In genomic region chr15:43285609-43286037, GRCh38 we compare ENCODE assay signal across 8 cellular contexts.
A peak's percentile ranks its signal among the peaks of the same experiment; 100 is the strongest.
DNase-seq lines count a peak whose midpoint lies in the region; ATAC-seq, FAIRE-seq and TF ChIP-seq lines count a peak whose summit lies in the region.

No MANE protein-coding gene starts in this region.

- CTCF ChIA-PET in AG04449 (lab: Yijun Ruan, JAX): interaction anchor here (0.7 to 11.0 kb wide), 50 partner anchors 10 to 927 kb away, joined by 3 to 434 read pairs (median 5); partner anchors contain the start of genes CCNDBP1, ELL3, EPB42 and TGM5

- ATAC-seq in memory B cell (ENCODE audit: low read depth) (peak; percentile 91), GM21786 (IDR thresholded peaks at IDR 0.05; ENCODE audit: unreplicated experiment) (no peak)
- ATAC-seq in stimulated activated naive B cell treated with anti-CD40 and anti-IgM and Interleukin-4, amounts not matched to agents 10 μg/mL and 1 μg/mL and 100 μg/mL, for 72 hours (replicated peaks): peak; percentile 81 to 82

- H3K36me3 Mint-ChIP-seq in memory B cell: no peaks in the 10 kb centered on the region
- no peaks in the 10 kb centered on the region for H3K36me3 Mint-ChIP-seq in stimulated activated naive B cell treated with anti-CD40 and anti-IgM and Interleukin-4, amounts not matched to agents 10 μg/mL and 1 μg/mL and 100 μg/mL, for 72 hours

- DNase-seq in AG04449 (ENCODE audit: low read depth, low spot score) (peak; percentile 17), GM19239 (ENCODE audit: insufficient read length, low spot score) (peak; percentile 75), NCI-H345 (lab: John Stamatoyannopoulos, UW) (peak; percentile 53), memory B cell (ENCODE audit: low spot score in 2 of 2) (peak; percentile 62 to 72)
- DNase-seq in activated CD4-positive, CD25-positive, alpha-beta regulatory T cell treated with anti-CD3 and anti-CD28 coated beads, Interleukin-2, amount 50 U/mL, for 72 hours: peak; percentile 40
- peak; percentile 45 for DNase-seq in effector CD4-positive, alpha-beta T cell
- peak; percentile 45 for DNase-seq in stimulated activated naive B cell treated with anti-CD40 and anti-IgM and Interleukin-4, amounts not matched to agents 10 μg/mL and 1 μg/mL and 100 μg/mL, for 72 hours

- H3K27me3 Mint-ChIP-seq in memory B cell: peaks cover 6% of the 10 kb centered on the region
- peaks cover 9 to 12% of the 10 kb centered on the region in 2 donors for H3K27me3 Mint-ChIP-seq in stimulated activated naive B cell treated with anti-CD40 and anti-IgM and Interleukin-4, amounts not matched to agents 10 μg/mL and 1 μg/mL and 100 μg/mL, for 72 hours

- H3K4me3 ChIP-seq in AG04449 (ENCODE audit: low read depth, low read length): no peak overlapping the region

- H3K27ac Mint-ChIP-seq in memory B cell: peak overlapping the region; percentile 61
- peak overlapping the region; percentile 26 for H3K27ac Mint-ChIP-seq in stimulated activated naive B cell treated with anti-CD40 and anti-IgM and Interleukin-4, amounts not matched to agents 10 μg/mL and 1 μg/mL and 100 μg/mL, for 72 hours

- POLR2A ChIA-PET in AG04449 (lab: Yijun Ruan, JAX): no interaction called here

- peak overlapping the region; percentile 67 for H3K4me3 Mint-ChIP-seq in memory B cell
- H3K4me3 Mint-ChIP-seq in stimulated activated naive B cell treated with anti-CD40 and anti-IgM and Interleukin-4, amounts not matched to agents 10 μg/mL and 1 μg/mL and 100 μg/mL, for 72 hours: peak overlapping the region in 1 of 2 donors; percentile 36

- peak; percentile 97 for FAIRE-seq in GM19239 (lab: Jason Lieb, UNC)

- peak; percentile 76 for TF ChIP-seq CTCF in AG04449 (IDR thresholded peaks at IDR 0.05; ENCODE audit: insufficient read depth, low read length, missing control alignments)

- H3K4me1 Mint-ChIP-seq in memory B cell: peaks cover 11% of the 10 kb centered on the region
- peaks cover 11 to 22% of the 10 kb centered on the region in 2 donors for H3K4me1 Mint-ChIP-seq in stimulated activated naive B cell treated with anti-CD40 and anti-IgM and Interleukin-4, amounts not matched to agents 10 μg/mL and 1 μg/mL and 100 μg/mL, for 72 hours

- no peaks in the 10 kb centered on the region for H3K9me3 Mint-ChIP-seq in memory B cell
- no peaks in the 10 kb centered on the region for H3K9me3 Mint-ChIP-seq in stimulated activated naive B cell treated with anti-CD40 and anti-IgM and Interleukin-4, amounts not matched to agents 10 μg/mL and 1 μg/mL and 100 μg/mL, for 72 hours

Comparison
In these comparisons a context has a peak if more than half of its experiments do, and no peak if none do; other contexts are left out.
1. DNase-seq: peak in every context shown above with its lines; median percentile 75 in GM19239; 67 in memory B cell; 53 in NCI-H345; 45 in effector CD4-positive, alpha-beta T cell; 45 in stimulated activated naive B cell treated with anti-CD40 and anti-IgM and Interleukin-4, amounts not matched to agents 10 μg/mL and 1 μg/mL and 100 μg/mL, for 72 hours; 40 in activated CD4-positive, CD25-positive, alpha-beta regulatory T cell treated with anti-CD3 and anti-CD28 coated beads, Interleukin-2, amount 50 U/mL, for 72 hours; 17 in AG04449.